In genomic region chr21:17495680-17496079, GRCh38 we compare ENCODE assay signal across 23 cellular contexts. TPM values are rescaled to one million over a fixed set of nuclear protein-coding genes. Genes with fewer than 3 reads are reported as not detected.
DNase-seq lines count a peak whose midpoint lies in the region; ATAC-seq, FAIRE-seq and TF ChIP-seq lines count a peak whose summit lies in the region.
"Had no signal": no experiment of that assay in that cellular context is flagged by ENCODE, and none has a peak within 500 bp of the region (broad histone marks: within the 10 kb centered on the region; RNA-seq: fewer than 3 reads in every experiment).

No MANE protein-coding gene starts in this region.

- WGBS in esophagus muscularis mucosa: 78% methylated on average over 2 of the region's 2 CpGs

- no peak for ATAC-seq in HG03095 (IDR thresholded peaks at IDR 0.05; ENCODE audit: unreplicated experiment)
- ATAC-seq in HG03520 (IDR thresholded peaks at IDR 0.05; ENCODE audit: unreplicated experiment): no peak
- ATAC-seq: left ventricle myocardium superior had no signal

- no peak overlapping the region for H3K4me3 ChIP-seq in astrocyte of the spinal cord (ENCODE audit: low read depth, low read length)
- H3K4me3 ChIP-seq in esophagus muscularis mucosa: no peak overlapping the region
- H3K4me3 ChIP-seq: colonic mucosa, testis had no signal

- in situ Hi-C loops in astrocyte of the spinal cord (cut with HindIII; ENCODE audit: low sequenced_read_pairs): no loop called here

- no peaks in the 10 kb centered on the region for H3K9me3 ChIP-seq in esophagus muscularis mucosa
- H3K9me3 ChIP-seq: colonic mucosa, neutrophil, testis had no signal

- no peaks in the 10 kb centered on the region for H3K36me3 ChIP-seq in esophagus muscularis mucosa
- H3K36me3 ChIP-seq: colonic mucosa, neutrophil, WERI-Rb-1 had no signal

- no peaks in the 10 kb centered on the region for H3K27me3 ChIP-seq in esophagus muscularis mucosa
- H3K27me3 ChIP-seq: colonic mucosa, testis had no signal

- intact Hi-C loops in esophagus muscularis mucosa (cut with DNase I): no loop called here

- peaks cover 0 to 7% (median 0%) of the 10 kb centered on the region in 4 donors for H3K4me1 ChIP-seq in esophagus muscularis mucosa
- H3K4me1 ChIP-seq: colonic mucosa, testis had no signal

- DNase-seq in AG09319 (ENCODE audit: extremely low read depth, low read depth) (peak; percentile 2), NCI-H1417 treated with DMSO at 0.1 percent for 48 hours (lab: John Stamatoyannopoulos, UW) (peak; percentile 58), astrocyte of the spinal cord (ENCODE audit: low read depth, low spot score) (peak; percentile 87), esophagus muscularis mucosa (ENCODE audit: extremely low spot score) (no peak)
- DNase-seq in stimulated activated CD4-positive, alpha-beta T cell treated with anti-CD3 and anti-CD28 coated beads, Interleukin-1b, Interleukin-23, amount 100 ng/mL, for 48 hours: no peak
- DNase-seq: activated CD4-positive, alpha-beta T cell treated with anti-CD3 and anti-CD28 coated beads, Interleukin-2, amount 50 U/mL, for 48 hours; activated naive CD4-positive, alpha-beta T cell treated with Interleukin-2 at 50 U/mL for 16 hours; activated T-cell treated with anti-CD3 and anti-CD28 coated beads for 4 hours; colonic mucosa; left ventricle myocardium superior; MM.1S; NCI-H2029; NCI-H524 treated with DMSO at 0.1 percent for 48 hours; SHP77; testis; WERI-Rb-1 had no signal

- TF ChIP-seq CTCF in AG09319 (IDR thresholded peaks at IDR 0.05; ENCODE audit: low read depth, low read length) (no peak; the same call in 1 of the 2 replicates), astrocyte of the spinal cord (IDR thresholded peaks at IDR 0.05; ENCODE audit: low read depth, low read length) (peak; percentile 17), esophagus muscularis mucosa (IDR thresholded peaks at IDR 0.05) (no peak)

- no peak for TF ChIP-seq POLR2A in esophagus muscularis mucosa (IDR thresholded peaks at IDR 0.05; ENCODE audit: low read depth)

- no peak for TF ChIP-seq EP300 in esophagus muscularis mucosa (IDR thresholded peaks at IDR 0.05)

- peak; percentile 81 for FAIRE-seq in islet of Langerhans (lab: Jason Lieb, UNC)
- FAIRE-seq: GM12892, H54 had no signal

- H3K27ac ChIP-seq in esophagus muscularis mucosa (replicated peaks in 1 of 4): no peak overlapping the region
- H3K27ac ChIP-seq: C4-2B, colonic mucosa, neutrophil, testis, WERI-Rb-1 had no signal

RNA-seq across cellular contexts. Expression of gene CXADR, which starts 17.2 kb away (rescaled TPM):
- 1 to 10 TPM in 2 of 4 donors, under 1 TPM in 2; 0.33 to 1.4 (median 0.82) TPM for total RNA-seq in esophagus muscularis mucosa

Comparison
In these comparisons a context has a peak if more than half of its experiments do, and no peak if none do; other contexts are left out.
1. DNase-seq: peak in AG09319 (single experiment), NCI-H1417 treated with DMSO at 0.1 percent for 48 hours (single experiment) and astrocyte of the spinal cord (single experiment); none in esophagus muscularis mucosa (single experiment) and stimulated activated CD4-positive, alpha-beta T cell treated with anti-CD3 and anti-CD28 coated beads, Interleukin-1b, Interleukin-23, amount 100 ng/mL, for 48 hours (single experiment).